ENCODE assay signal across 18 cellular contexts in the genomic region with DNA sequence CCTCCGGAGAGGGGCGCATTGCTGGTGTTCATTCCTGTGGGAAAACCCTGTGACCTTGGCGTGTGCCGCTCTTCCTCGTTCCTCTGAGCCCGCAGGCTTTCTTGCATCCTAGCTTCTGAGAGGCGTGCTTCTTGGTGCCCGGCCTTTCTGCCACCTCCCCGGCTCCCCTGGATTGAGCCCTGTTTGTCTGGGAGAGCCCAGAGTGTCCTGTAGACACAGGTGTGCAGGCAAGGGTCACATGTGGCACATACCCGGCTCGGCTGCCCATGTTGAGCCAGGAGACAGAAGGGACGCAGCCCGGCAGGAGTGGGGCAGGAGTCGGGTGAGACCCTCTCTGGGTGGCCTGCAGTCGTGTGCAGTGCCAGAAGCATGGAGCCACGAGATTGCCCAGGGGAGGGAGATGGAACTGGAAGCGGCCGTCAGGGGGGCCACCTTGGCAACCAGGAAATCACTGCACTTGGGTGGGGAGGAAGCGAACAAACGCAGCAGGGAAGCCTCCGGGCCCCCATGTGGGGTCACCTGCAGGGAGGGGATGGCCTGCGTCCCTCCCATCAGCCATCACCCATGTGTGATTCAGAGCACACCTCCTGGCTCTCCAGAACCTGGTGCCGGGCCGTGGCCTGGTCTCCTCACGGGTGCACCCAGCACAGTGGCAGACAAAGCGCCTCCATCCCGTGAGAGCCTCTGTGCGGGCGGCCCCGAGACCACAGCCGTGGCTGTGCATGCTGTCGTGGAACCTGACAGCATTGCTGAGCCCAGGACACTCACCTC.
DNase-seq lines count a peak whose midpoint lies in the region; ATAC-seq and TF ChIP-seq lines count a peak whose summit lies in the region.
"Had no signal": no experiment of that assay in that cellular context is flagged by ENCODE, and none has a peak within 500 bp of the region (broad histone marks: within the 10 kb centered on the region; RNA-seq: fewer than 3 reads in every experiment).

No MANE protein-coding gene starts in this region.

- peaks cover 0 to 6% of the 10 kb centered on the region in 2 donors for H3K36me3 ChIP-seq in prostate gland

- POLR2A ChIA-PET in activated CD4-positive, alpha-beta T cell treated with anti-CD3 and anti-CD28 coated beads for 36 hours (lab: Charles Lee): no interaction called here

- H3K4me1 Mint-ChIP-seq in activated CD4-positive, alpha-beta T cell treated with anti-CD3 and anti-CD28 coated beads for 36 hours: peaks cover 12% of the 10 kb centered on the region
- H3K4me1 Mint-ChIP-seq in effector memory CD8-positive, alpha-beta T cell (ENCODE audit: low read depth in 2 of 2): peaks cover 12 to 16% of the 10 kb centered on the region in 2 donors

- CTCF ChIA-PET in activated CD4-positive, alpha-beta T cell treated with anti-CD3 and anti-CD28 coated beads for 36 hours (lab: Charles Lee): no interaction called here

- H3K36me3 Mint-ChIP-seq in activated CD4-positive, alpha-beta T cell treated with anti-CD3 and anti-CD28 coated beads for 36 hours (ENCODE audit: low read depth): no peaks in the 10 kb centered on the region
- peaks cover 1% of the 10 kb centered on the region for H3K36me3 Mint-ChIP-seq in effector memory CD8-positive, alpha-beta T cell (ENCODE audit: insufficient read depth)
- H3K36me3 Mint-ChIP-seq: CD4-positive, CD25-positive, alpha-beta regulatory T cell had no signal

- peak; percentile 16 for DNase-seq in activated CD4-positive, alpha-beta T cell treated with anti-CD3 and anti-CD28 coated beads for 36 hours
- no peak for DNase-seq in activated CD4-positive, alpha-beta T cell treated with anti-CD3 and anti-CD28 coated beads, Interleukin-2, amount 50 U/mL, for 1 hour
- no peak for DNase-seq in effector memory CD8-positive, alpha-beta T cell
- DNase-seq in prostate gland (ENCODE audit: low spot score) (no peak), NCI-H128 (lab: John Stamatoyannopoulos, UW; ENCODE audit: unreplicated experiment) (no peak)
- DNase-seq: activated CD8-positive, alpha-beta memory T cell treated with anti-CD3 and anti-CD28 coated beads for 24 hours; activated gamma-delta T cell treated with Interleukin-2 at 50 U/mL for 16 hours; DMS79 treated with DMSO at 0.1 percent for 48 hours; MG63; NCI-H526; transverse colon had no signal

- intact Hi-C loops in activated CD4-positive, alpha-beta T cell treated with anti-CD3 and anti-CD28 coated beads for 36 hours (cut with DNase I, micrococcal nuclease): no loop called here
- intact Hi-C loops in prostate gland (cut with DNase I): no loop called here

- H3K4me3 Mint-ChIP-seq in activated CD4-positive, alpha-beta T cell treated with anti-CD3 and anti-CD28 coated beads for 36 hours: no peak overlapping the region
- peak overlapping the region; percentile 53 to 65 for H3K4me3 Mint-ChIP-seq in effector memory CD8-positive, alpha-beta T cell

- no peaks in the 10 kb centered on the region for H3K9me3 Mint-ChIP-seq in activated CD4-positive, alpha-beta T cell treated with anti-CD3 and anti-CD28 coated beads for 36 hours (ENCODE audit: low read depth)
- no peaks in the 10 kb centered on the region for H3K9me3 Mint-ChIP-seq in effector memory CD8-positive, alpha-beta T cell

- peak overlapping the region; percentile 58 to 63 for H3K27ac ChIP-seq in prostate gland
- H3K27ac ChIP-seq: 22Rv1, transverse colon had no signal

- no peak for ATAC-seq in activated CD4-positive, alpha-beta T cell treated with anti-CD3 and anti-CD28 coated beads for 36 hours
- ATAC-seq in HG03457 (IDR thresholded peaks at IDR 0.05; ENCODE audit: unreplicated experiment) (peak; percentile 17), HG03565 (IDR thresholded peaks at IDR 0.05; ENCODE audit: unreplicated experiment) (no peak), HG03135 (IDR thresholded peaks at IDR 0.05; ENCODE audit: unreplicated experiment) (no peak)
- ATAC-seq in effector memory CD8-positive, alpha-beta T cell (replicated peaks): no peak
- ATAC-seq: PC-3 had no signal

- peaks cover 14% of the 10 kb centered on the region for H3K4me1 ChIP-seq in prostate gland (replicated peaks)

- no peak overlapping the region for H3K4me3 ChIP-seq in prostate gland
- H3K4me3 ChIP-seq: dorsolateral prefrontal cortex, MG63, transverse colon had no signal

- no peaks in the 10 kb centered on the region for H3K27me3 ChIP-seq in prostate gland (replicated peaks; ENCODE audit: insufficient read depth)
- H3K27me3 ChIP-seq: dorsolateral prefrontal cortex, MG63, transverse colon had no signal

- no peak for TF ChIP-seq CTCF in prostate gland (IDR thresholded peaks at IDR 0.05)

- no peak for TF ChIP-seq POLR2A in prostate gland (IDR thresholded peaks at IDR 0.05)

- no peak overlapping the region for H3K27ac Mint-ChIP-seq in activated CD4-positive, alpha-beta T cell treated with anti-CD3 and anti-CD28 coated beads for 36 hours
- H3K27ac Mint-ChIP-seq in effector memory CD8-positive, alpha-beta T cell: no peak overlapping the region

- H3K9me3 ChIP-seq in prostate gland: no peaks in the 10 kb centered on the region
- H3K9me3 ChIP-seq: MG63, transverse colon had no signal

- H3K27me3 Mint-ChIP-seq in activated CD4-positive, alpha-beta T cell treated with anti-CD3 and anti-CD28 coated beads for 36 hours: peaks cover 9% of the 10 kb centered on the region
- H3K27me3 Mint-ChIP-seq in effector memory CD8-positive, alpha-beta T cell: peaks cover 28 to 50% of the 10 kb centered on the region in 2 donors
- H3K27me3 Mint-ChIP-seq: CD4-positive, CD25-positive, alpha-beta regulatory T cell had no signal

- WGBS in prostate gland: 72% methylated on average over 32 of the region's 32 CpGs
